Comparison of ENCODE assay signal across 1 cellular context in genomic region chr6:156508126-156508525, GRCh38.
TF ChIP-seq lines count a peak whose summit lies in the region.

No MANE protein-coding gene starts in this region.

TF ChIP-seq in HepG2, 621 proteins besides CTCF, POLR2A, EP300 and RAD21 (continued from another document):
- no peak for TF ChIP-seq ZBED4 (CRISPR knock-in tag; IDR thresholded peaks at IDR 0.05; ENCODE audit: borderline replicate concordance)
- TF ChIP-seq CHD2 (IDR thresholded peaks at IDR 0.05; ENCODE audit: low read depth, low read length), result no peak
- no peak for TF ChIP-seq ZNF207 (IDR thresholded peaks at IDR 0.05; ENCODE audit: borderline replicate concordance)
- TF ChIP-seq, protein P1, sequence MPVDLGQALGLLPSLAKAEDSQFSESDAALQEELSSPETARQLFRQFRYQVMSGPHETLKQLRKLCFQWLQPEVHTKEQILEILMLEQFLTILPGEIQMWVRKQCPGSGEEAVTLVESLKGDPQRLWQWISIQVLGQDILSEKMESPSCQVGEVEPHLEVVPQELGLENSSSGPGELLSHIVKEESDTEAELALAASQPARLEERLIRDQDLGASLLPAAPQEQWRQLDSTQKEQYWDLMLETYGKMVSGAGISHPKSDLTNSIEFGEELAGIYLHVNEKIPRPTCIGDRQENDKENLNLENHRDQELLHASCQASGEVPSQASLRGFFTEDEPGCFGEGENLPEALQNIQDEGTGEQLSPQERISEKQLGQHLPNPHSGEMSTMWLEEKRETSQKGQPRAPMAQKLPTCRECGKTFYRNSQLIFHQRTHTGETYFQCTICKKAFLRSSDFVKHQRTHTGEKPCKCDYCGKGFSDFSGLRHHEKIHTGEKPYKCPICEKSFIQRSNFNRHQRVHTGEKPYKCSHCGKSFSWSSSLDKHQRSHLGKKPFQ (CRISPR knock-in tag; IDR thresholded peaks at IDR 0.05; ENCODE audit: insufficient replicate concordance), result no peak
- no peak for TF ChIP-seq PHF8 (CRISPR knock-in tag; IDR thresholded peaks at IDR 0.05)
- TF ChIP-seq, protein P2, sequence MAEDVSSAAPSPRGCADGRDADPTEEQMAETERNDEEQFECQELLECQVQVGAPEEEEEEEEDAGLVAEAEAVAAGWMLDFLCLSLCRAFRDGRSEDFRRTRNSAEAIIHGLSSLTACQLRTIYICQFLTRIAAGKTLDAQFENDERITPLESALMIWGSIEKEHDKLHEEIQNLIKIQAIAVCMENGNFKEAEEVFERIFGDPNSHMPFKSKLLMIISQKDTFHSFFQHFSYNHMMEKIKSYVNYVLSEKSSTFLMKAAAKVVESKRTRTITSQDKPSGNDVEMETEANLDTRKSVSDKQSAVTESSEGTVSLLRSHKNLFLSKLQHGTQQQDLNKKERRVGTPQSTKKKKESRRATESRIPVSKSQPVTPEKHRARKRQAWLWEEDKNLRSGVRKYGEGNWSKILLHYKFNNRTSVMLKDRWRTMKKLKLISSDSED (CRISPR knock-in tag; IDR thresholded peaks at IDR 0.05), result no peak
- TF ChIP-seq YY1 (IDR thresholded peaks at IDR 0.05; ENCODE audit: insufficient read depth, insufficient replicate concordance, low read depth, low read length), result no peak
- TF ChIP-seq USF2 (IDR thresholded peaks at IDR 0.05; ENCODE audit: low read depth, low read length), result no peak
- no peak for TF ChIP-seq USF2 (CRISPR knock-in tag; IDR thresholded peaks at IDR 0.05; ENCODE audit: borderline replicate concordance)
- TF ChIP-seq MEIS2 (CRISPR knock-in tag; IDR thresholded peaks at IDR 0.05), result no peak
